Comparison of ENCODE assay signal across 19 cellular contexts in the genomic region with DNA sequence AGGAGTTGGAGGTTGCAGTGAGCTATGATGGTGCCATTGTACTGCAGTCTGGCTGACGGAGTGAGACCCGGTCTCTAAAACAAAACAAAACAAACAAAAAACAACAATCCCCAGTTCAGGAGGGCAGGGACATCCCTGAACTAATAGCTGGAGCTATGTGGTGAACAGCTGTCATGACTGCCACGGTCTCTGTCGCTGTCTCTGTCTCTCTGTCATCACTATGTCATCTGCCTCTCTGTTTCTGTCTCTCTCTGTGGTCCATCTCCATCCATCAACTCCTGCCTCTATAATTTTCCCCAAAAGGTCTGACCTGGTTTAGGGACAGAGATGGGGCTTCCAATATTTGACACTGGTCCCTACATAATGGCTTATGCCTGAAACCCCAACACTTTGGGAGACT.
"Had no signal": no experiment of that assay in that cellular context is flagged by ENCODE, and none has a peak within 500 bp of the region (broad histone marks: within the 10 kb centered on the region; RNA-seq: fewer than 3 reads in every experiment).

No MANE protein-coding gene starts in this region.

- DNase-seq: activated B cell treated with CpG ODN at 0.5 μM for 24 hours; activated effector memory CD4-positive, alpha-beta T cell treated with anti-CD3 and anti-CD28 coated beads, Interleukin-2, amount 50 U/mL, for 16 hours; activated naive CD8-positive, alpha-beta T cell treated with anti-CD3 and anti-CD28 coated beads, Interleukin-2, amount 10 ng/mL, durations not matched to agents 7 days and 5 days; activated T-cell treated with anti-CD3 and anti-CD28 coated beads, Interleukin-2, amount 50 U/mL, for 1 hour; aorta; brain microvascular endothelial cell; cortex of kidney; left ventricle myocardium superior; SIG-M5; T-cell; T-helper 9 cell had no signal

- H3K27ac Mint-ChIP-seq: activated B cell treated with CpG ODN at 0.5 μM for 24 hours; activated naive CD8-positive, alpha-beta T cell treated with anti-CD3 and anti-CD28 coated beads, Interleukin-2, amount 10 ng/mL, durations not matched to agents 7 days and 5 days; T-cell had no signal

- H3K9me3 Mint-ChIP-seq: activated B cell treated with CpG ODN at 0.5 μM for 24 hours; activated naive CD8-positive, alpha-beta T cell treated with anti-CD3 and anti-CD28 coated beads, Interleukin-2, amount 10 ng/mL, durations not matched to agents 7 days and 5 days; central memory CD8-positive, alpha-beta T cell; neural crest cell; T-cell had no signal

- ATAC-seq: esophagus mucosa, gastroesophageal sphincter, left ventricle myocardium superior, SK-N-SH treated with all-trans-retinoic acid at 6 μM for 48 hours, T-cell had no signal

- H3K4me3 Mint-ChIP-seq: activated B cell treated with CpG ODN at 0.5 μM for 24 hours; activated naive CD8-positive, alpha-beta T cell treated with anti-CD3 and anti-CD28 coated beads, Interleukin-2, amount 10 ng/mL, durations not matched to agents 7 days and 5 days; central memory CD8-positive, alpha-beta T cell; T-cell had no signal

- H3K27me3 Mint-ChIP-seq: activated B cell treated with CpG ODN at 0.5 μM for 24 hours; activated naive CD8-positive, alpha-beta T cell treated with anti-CD3 and anti-CD28 coated beads, Interleukin-2, amount 10 ng/mL, durations not matched to agents 7 days and 5 days; central memory CD8-positive, alpha-beta T cell; T-cell had no signal

- H3K27ac ChIP-seq: brain microvascular endothelial cell, prostate gland, right atrium auricular region, thoracic aorta had no signal
